In the genomic region with DNA sequence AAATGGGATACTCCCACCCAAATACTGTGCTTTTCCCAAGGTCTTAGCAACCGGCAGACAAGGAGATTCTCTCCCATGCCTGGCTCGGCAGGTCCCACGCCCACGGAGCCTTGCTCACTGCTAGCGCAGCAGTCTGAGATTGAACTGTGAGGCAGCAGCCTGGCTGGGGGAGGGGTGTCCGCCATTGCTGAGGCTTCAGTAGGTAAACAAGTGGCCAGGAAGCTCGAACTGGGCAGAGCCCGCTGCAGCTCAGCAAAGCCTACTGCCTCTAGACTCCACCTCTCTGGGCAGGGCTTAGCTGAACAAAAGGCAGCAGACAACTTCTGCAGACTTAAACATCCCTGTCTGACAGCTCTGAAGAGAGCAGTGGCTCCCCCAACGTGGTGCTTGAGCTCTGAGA, we compare ENCODE assay signal across 8 cellular contexts. TPM values are rescaled to one million over a fixed set of nuclear protein-coding genes. Genes with fewer than 3 reads are reported as not detected.
DNase-seq lines count a peak whose midpoint lies in the region; ATAC-seq and TF ChIP-seq lines count a peak whose summit lies in the region.
"Not testable (repeated sequence)": the region's sequence is repeated elsewhere in the genome, so short reads cannot be mapped to it uniquely, and the experiment has no call there.

No MANE protein-coding gene starts in this region.

- H3K27ac Mint-ChIP-seq in activated CD4-positive, alpha-beta T cell treated with anti-CD3 and anti-CD28 coated beads for 36 hours, result peak overlapping the region; percentile 25
- H3K27ac Mint-ChIP-seq in endodermal cell, result peak overlapping the region; percentile 26
- H3K27ac Mint-ChIP-seq in neural progenitor cell, result not testable (repeated sequence)

- peaks cover 49% of the 10 kb centered on the region for H3K4me1 Mint-ChIP-seq in activated CD4-positive, alpha-beta T cell treated with anti-CD3 and anti-CD28 coated beads for 36 hours
- H3K4me1 Mint-ChIP-seq in endodermal cell, neural progenitor cell: not testable (repeated sequence)

- H3K36me3 Mint-ChIP-seq in activated CD4-positive, alpha-beta T cell treated with anti-CD3 and anti-CD28 coated beads for 36 hours (ENCODE audit: low read depth), result peaks cover 65% of the 10 kb centered on the region
- H3K36me3 Mint-ChIP-seq in endodermal cell (ENCODE audit: low read depth) (peaks cover 28% of the 10 kb centered on the region), neural progenitor cell (peaks cover 47% of the 10 kb centered on the region)

- not testable (repeated sequence) for H3K27ac ChIP-seq in endodermal cell (ENCODE audit: low read depth, low read length); neural progenitor cell

- H3K27me3 Mint-ChIP-seq in activated CD4-positive, alpha-beta T cell treated with anti-CD3 and anti-CD28 coated beads for 36 hours; endodermal cell (ENCODE audit: insufficient read depth); neural progenitor cell (ENCODE audit: insufficient read depth, low read depth): not testable (repeated sequence)

- not testable (repeated sequence) for ATAC-seq in activated CD4-positive, alpha-beta T cell treated with anti-CD3 and anti-CD28 coated beads for 36 hours

- H4K20me1 ChIP-seq in neural progenitor cell (ENCODE audit: low read depth), result not testable (repeated sequence)

- intact Hi-C loops in activated CD4-positive, alpha-beta T cell treated with anti-CD3 and anti-CD28 coated beads for 36 hours (cut with DNase I, micrococcal nuclease), result not testable (repeated sequence)

- DNase-seq in COLO668 (lab: John Stamatoyannopoulos, UW; ENCODE audit: unreplicated experiment) (peak; percentile 24), NT2/D1 (ENCODE audit: low read depth, low spot score) (peak; percentile 28), activated T-cell treated with anti-CD3 and anti-CD28 coated beads for 1 hour (ENCODE audit: low read depth) (peak; percentile 9), activated gamma-delta T cell (lab: John Stamatoyannopoulos, UW) (peak; percentile 17), endodermal cell (peak; percentile 57), neural progenitor cell (ENCODE audit: low spot score) (peak; percentile 32)
- peak; percentile 65 for DNase-seq in activated CD4-positive, alpha-beta T cell treated with anti-CD3 and anti-CD28 coated beads for 36 hours
- DNase-seq in stimulated activated naive CD4-positive, alpha-beta T cell (lab: John Stamatoyannopoulos, UW), result peak in 4 of 6 experiments; percentile 0 to 36 (median 9)

- H3K4me3 Mint-ChIP-seq in activated CD4-positive, alpha-beta T cell treated with anti-CD3 and anti-CD28 coated beads for 36 hours; endodermal cell; neural progenitor cell: not testable (repeated sequence)

- H3F3A ChIP-seq in neural progenitor cell (ENCODE audit: low read depth), result not testable (repeated sequence)

- CTCF ChIA-PET in activated CD4-positive, alpha-beta T cell treated with anti-CD3 and anti-CD28 coated beads for 36 hours (lab: Charles Lee), result interaction anchor here (0.6 to 1.3 kb wide), 2 partner anchors 9 to 778 kb away, joined by 3 read pairs; no protein-coding TSS in a partner anchor

- 60 to 84% methylated on average over 1 to 8 of the region's 9 CpGs for WGBS in endodermal cell (ENCODE audit: insufficient coverage in 1 of 2, insufficient read length in 1 of 2), 2 experiments

- H3K4me2 ChIP-seq in neural progenitor cell, result not testable (repeated sequence)

- not testable (repeated sequence) for H3K27me3 ChIP-seq in NT2/D1 (ENCODE audit: insufficient read depth, insufficient read length); endodermal cell (ENCODE audit: control insufficient read depth, insufficient read depth, low read length, poor library complexity, severe bottlenecking); neural progenitor cell

- H2AFZ ChIP-seq in neural progenitor cell (replicated peaks), result not testable (repeated sequence)

- not testable (repeated sequence) for H3K9me3 ChIP-seq in NT2/D1 (ENCODE audit: insufficient read depth, low read length); endodermal cell (ENCODE audit: control insufficient read depth, low read length); neural progenitor cell (ENCODE audit: low read depth)

- not testable (repeated sequence) for H3K4me1 ChIP-seq in NT2/D1 (ENCODE audit: insufficient read depth, insufficient read length); endodermal cell (ENCODE audit: control insufficient read depth, insufficient read depth, low read length); neural progenitor cell

- H3K4me3 ChIP-seq in NT2/D1 (ENCODE audit: insufficient read length, low read depth); endodermal cell (ENCODE audit: low read length); neural progenitor cell: not testable (repeated sequence)

- H3K36me3 ChIP-seq in NT2/D1 (ENCODE audit: insufficient read depth, insufficient read length, low read length), result peaks cover 28% of the 10 kb centered on the region
- not testable (repeated sequence) for H3K36me3 ChIP-seq in endodermal cell (ENCODE audit: control insufficient read depth, insufficient read depth, low read length); neural progenitor cell

- POLR2A ChIA-PET in activated CD4-positive, alpha-beta T cell treated with anti-CD3 and anti-CD28 coated beads for 36 hours (lab: Charles Lee), result not testable (repeated sequence)

- not testable (repeated sequence) for TF ChIP-seq CTCF in endodermal cell (conservative IDR thresholded peaks at IDR 0.05); neural progenitor cell (IDR thresholded peaks at IDR 0.05)

- peaks cover 34% of the 10 kb centered on the region for H3K79me2 ChIP-seq in neural progenitor cell (ENCODE audit: low read depth)

- not testable (repeated sequence) for H3K9me3 Mint-ChIP-seq in activated CD4-positive, alpha-beta T cell treated with anti-CD3 and anti-CD28 coated beads for 36 hours (ENCODE audit: low read depth)
- H3K9me3 Mint-ChIP-seq in endodermal cell (peaks cover 77% of the 10 kb centered on the region), neural progenitor cell (peaks cover 48% of the 10 kb centered on the region)

- not testable (repeated sequence) for H3K9ac ChIP-seq in NT2/D1 (ENCODE audit: insufficient read length, low read depth); endodermal cell (ENCODE audit: extremely low read depth, low read length, poor library complexity, severe bottlenecking); neural progenitor cell

RNA-seq across cellular contexts. Expression of a gene that starts 9.5 kb away (rescaled TPM):
- total RNA-seq in activated CD4-positive, alpha-beta T cell treated with anti-CD3 and anti-CD28 coated beads for 36 hours, result 10 to 100 TPM; 10.3 to 16.4 TPM
- total RNA-seq in endodermal cell (10 to 100 TPM; 12.8 to 14.7 TPM), neural progenitor cell (ENCODE audit: low replicate concordance) (24.9 and 31.6 TPM in 2 replicates)
- polyA plus RNA-seq in endodermal cell (2013, experiment 1 of 2), result 16.2 TPM
- polyA plus RNA-seq in endodermal cell (2013, experiment 2 of 2), result 13.9 TPM

RNA-seq across cellular contexts. Expression of a gene that starts 9.7 kb away (rescaled TPM):
- 10 to 100 TPM; 28.0 to 32.4 TPM for total RNA-seq in activated CD4-positive, alpha-beta T cell treated with anti-CD3 and anti-CD28 coated beads for 36 hours
- total RNA-seq in endodermal cell, result 10 to 100 TPM; 25.9 to 29.7 TPM
- polyA plus RNA-seq in endodermal cell (2013, experiment 1 of 2), result 23.3 TPM
- polyA plus RNA-seq in endodermal cell (2013, experiment 2 of 2), result 23.1 TPM
- 23.3 and 36.0 TPM in 2 replicates for total RNA-seq in neural progenitor cell (ENCODE audit: low replicate concordance)

RNA-seq across cellular contexts. Expression of a gene that starts 36.0 kb away (rescaled TPM):
- total RNA-seq in activated CD4-positive, alpha-beta T cell treated with anti-CD3 and anti-CD28 coated beads for 36 hours, result 10 to 100 TPM; 24.9 to 31.4 TPM
- total RNA-seq in endodermal cell (10 to 100 TPM; 22.3 to 28.0 TPM), neural progenitor cell (ENCODE audit: low replicate concordance) (27.9 and 30.5 TPM in 2 replicates)
- polyA plus RNA-seq in endodermal cell (2013, experiment 1 of 2), result 27.5 TPM
- polyA plus RNA-seq in endodermal cell (2013, experiment 2 of 2), result 24.1 TPM

Comparison
In these comparisons a context has a peak if more than half of its experiments do, and no peak if none do; other contexts are left out.
1. DNase-seq: peak in every context shown above with its lines; median percentile 65 in activated CD4-positive, alpha-beta T cell treated with anti-CD3 and anti-CD28 coated beads for 36 hours; 57 in endodermal cell; 32 in neural progenitor cell; 28 in NT2/D1; 24 in COLO668; 17 in activated gamma-delta T cell; 9 in activated T-cell treated with anti-CD3 and anti-CD28 coated beads for 1 hour; 9 in stimulated activated naive CD4-positive, alpha-beta T cell.